26 cellular contexts compared by ENCODE assay signal in genomic region chr13:99093997-99094396, GRCh38.
"Had no signal": no experiment of that assay in that cellular context is flagged by ENCODE, and none has a peak within 500 bp of the region (broad histone marks: within the 10 kb centered on the region; RNA-seq: fewer than 3 reads in every experiment).

No MANE protein-coding gene starts in this region.

- H3K9me3 Mint-ChIP-seq: memory B cell; naive thymus-derived CD8-positive, alpha-beta T cell; nephron; neural crest cell; stimulated activated memory B cell treated with anti-CD40 and anti-IgM and Interleukin-4, amounts not matched to agents 10 μg/mL and 1 μg/mL and 100 μg/mL, for 72 hours had no signal

- H3K27me3 ChIP-seq: hepatocyte, right atrium auricular region, right lobe of liver, testis, tibial artery, upper lobe of right lung had no signal

- H3K27ac ChIP-seq: heart right ventricle, hepatocyte, left ventricle myocardium inferior, neutrophil, parathyroid adenoma, right atrium auricular region, right lobe of liver, stomach, testis, tibial artery, upper lobe of right lung had no signal

- H2AFZ ChIP-seq: hepatocyte, parathyroid adenoma had no signal

- H3K4me1 Mint-ChIP-seq: memory B cell; nephron; neural crest cell; stimulated activated memory B cell treated with anti-CD40 and anti-IgM and Interleukin-4, amounts not matched to agents 10 μg/mL and 1 μg/mL and 100 μg/mL, for 72 hours had no signal

- H3K4me3 ChIP-seq: heart right ventricle, hepatocyte, left ventricle myocardium inferior, lung, right atrium auricular region, right lobe of liver, smooth muscle cell, stomach, testis, tibial artery, upper lobe of right lung had no signal

- H3K36me3 Mint-ChIP-seq: memory B cell; naive thymus-derived CD8-positive, alpha-beta T cell; stimulated activated memory B cell treated with anti-CD40 and anti-IgM and Interleukin-4, amounts not matched to agents 10 μg/mL and 1 μg/mL and 100 μg/mL, for 72 hours had no signal

- H3K79me2 ChIP-seq: hepatocyte, parathyroid adenoma had no signal

- H3K9ac ChIP-seq: parathyroid adenoma had no signal

- H3K4me1 ChIP-seq: heart right ventricle, left ventricle myocardium inferior, parathyroid adenoma, right atrium auricular region, right lobe of liver, stomach, testis, tibial artery, upper lobe of right lung had no signal

- H3K9me3 ChIP-seq: heart right ventricle, left ventricle myocardium inferior, neutrophil, right atrium auricular region, right lobe of liver, stomach, testis, tibial artery, upper lobe of right lung had no signal

- H3K4me2 ChIP-seq: hepatocyte, smooth muscle cell had no signal

- H3K36me3 ChIP-seq: heart right ventricle, left ventricle myocardium inferior, neutrophil, right atrium auricular region, right lobe of liver, stomach, tibial artery, upper lobe of right lung had no signal

- DNase-seq: heart right ventricle; islet precursor cell; left ventricle myocardium inferior; naive thymus-derived CD8-positive, alpha-beta T cell; occipital lobe; right lobe of liver; stimulated activated CD4-positive, alpha-beta T cell treated with anti-CD3 and anti-CD28 coated beads, Interleukin-1b, Interleukin-23, amount 100 ng/mL, for 48 hours; stimulated activated CD4-positive, alpha-beta T cell treated with anti-CD3 and anti-CD28 coated beads, Interleukin-2, amount 100 ng/mL, for 48 hours; stimulated activated CD4-positive, alpha-beta T cell treated with anti-CD3 and anti-CD28 coated beads, Interleukin-4, amount 100 ng/mL, for 4 hours; stimulated activated CD8-positive, alpha-beta memory T cell treated with anti-CD3 and anti-CD28 coated beads, Interleukin-4, amount 100 ng/mL, for 48 hours; stimulated activated naive CD8-positive, alpha-beta T cell treated with anti-CD3 and anti-CD28 coated beads, Interleukin-15, Interleukin-2, amounts not matched to agents 100 U/mL and 50 U/mL, for 24 hours; stomach; testis; tibial artery; trophoblast cell; upper lobe of right lung had no signal

- H3K27ac Mint-ChIP-seq: memory B cell; nephron; stimulated activated memory B cell treated with anti-CD40 and anti-IgM and Interleukin-4, amounts not matched to agents 10 μg/mL and 1 μg/mL and 100 μg/mL, for 72 hours had no signal

- H3K4me3 Mint-ChIP-seq: memory B cell; naive thymus-derived CD8-positive, alpha-beta T cell; nephron; neural crest cell; stimulated activated memory B cell treated with anti-CD40 and anti-IgM and Interleukin-4, amounts not matched to agents 10 μg/mL and 1 μg/mL and 100 μg/mL, for 72 hours had no signal
